In the genomic region with DNA sequence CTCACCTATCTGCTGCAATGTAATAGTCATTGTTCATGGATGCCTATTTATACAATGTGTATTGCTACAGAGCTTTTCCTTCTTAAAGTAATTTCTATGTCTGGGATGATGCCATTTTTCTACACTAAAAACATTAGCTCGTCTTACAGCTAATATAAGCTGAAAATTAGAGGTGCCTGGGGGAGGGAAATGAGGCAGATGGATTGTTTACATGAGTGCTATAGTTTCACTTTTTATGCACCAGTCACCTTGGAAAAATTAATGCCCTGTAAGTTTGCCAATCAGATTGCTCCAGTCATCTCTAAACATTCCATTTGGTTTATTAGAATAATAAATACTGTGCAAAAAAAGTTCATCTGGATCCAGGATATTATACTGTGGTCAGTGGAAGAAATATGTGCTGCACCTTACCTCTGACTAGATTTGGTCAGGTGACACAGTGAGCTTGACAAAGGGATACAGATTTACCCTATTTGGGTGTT, we compare ENCODE assay signal across 13 cellular contexts.
DNase-seq lines count a peak whose midpoint lies in the region; ATAC-seq and TF ChIP-seq lines count a peak whose summit lies in the region.
"Had no signal": no experiment of that assay in that cellular context is flagged by ENCODE, and none has a peak within 500 bp of the region (broad histone marks: within the 10 kb centered on the region; RNA-seq: fewer than 3 reads in every experiment).

No MANE protein-coding gene starts in this region.

- TF ChIP-seq CTCF in Loucy (conservative IDR thresholded peaks at IDR 0.05; ENCODE audit: low read length) (no peak), chondrocyte (IDR thresholded peaks at IDR 0.05) (no peak), nephron progenitor cell (IDR thresholded peaks at IDR 0.05) (no peak)

- no peaks in the 10 kb centered on the region for H3K36me3 ChIP-seq in BLaER1
- H3K36me3 ChIP-seq in Loucy (ENCODE audit: insufficient read depth, low read length), result no peaks in the 10 kb centered on the region

- ATAC-seq in GM21825 (IDR thresholded peaks at IDR 0.05; ENCODE audit: unreplicated experiment) (no peak), GM21381 (IDR thresholded peaks at IDR 0.05; ENCODE audit: unreplicated experiment) (no peak)

- H3K4me3 ChIP-seq in BLaER1 (no peak overlapping the region), Loucy (ENCODE audit: low read length, poor library complexity, severe bottlenecking) (no peak overlapping the region)
- H3K4me3 ChIP-seq: smooth muscle cell had no signal

- no peaks in the 10 kb centered on the region for H3F3A ChIP-seq in Loucy (ENCODE audit: low read depth)

- H3K4me3 Mint-ChIP-seq in chondrocyte (ENCODE audit: unreplicated experiment) (no peak overlapping the region), nephron progenitor cell (no peak overlapping the region)

- no peaks in the 10 kb centered on the region for H3K27me3 ChIP-seq in BLaER1
- no peaks in the 10 kb centered on the region for H3K27me3 ChIP-seq in Loucy (ENCODE audit: insufficient read depth, low read length, poor library complexity, severe bottlenecking)

- no peak overlapping the region for H2AFZ ChIP-seq in Loucy (ENCODE audit: low read length)

- H4K20me1 ChIP-seq in BLaER1 (no peaks in the 10 kb centered on the region), Loucy (ENCODE audit: insufficient read depth, low read length, poor library complexity, severe bottlenecking) (no peaks in the 10 kb centered on the region)

- no peaks in the 10 kb centered on the region for H3K79me2 ChIP-seq in Loucy (ENCODE audit: insufficient read depth, low read length)

- H3K27me3 Mint-ChIP-seq in chondrocyte (ENCODE audit: low read depth) (no peaks in the 10 kb centered on the region), nephron progenitor cell (ENCODE audit: low read depth, poor library complexity) (no peaks in the 10 kb centered on the region)

- no peaks in the 10 kb centered on the region for H3K9me2 ChIP-seq in Loucy (replicated peaks; ENCODE audit: low read depth, low read length)

- no peaks in the 10 kb centered on the region for H3K36me3 Mint-ChIP-seq in chondrocyte (ENCODE audit: low read depth)
- no peaks in the 10 kb centered on the region for H3K36me3 Mint-ChIP-seq in nephron progenitor cell (ENCODE audit: low read depth)

- H3K4me1 ChIP-seq in BLaER1 (peaks cover 71% of the 10 kb centered on the region), Loucy (ENCODE audit: insufficient read depth, low read length, poor library complexity, severe bottlenecking) (peaks cover 45% of the 10 kb centered on the region)

- DNase-seq in chondrocyte (ENCODE audit: low spot score) (no peak), nephron progenitor cell (no peak), NCI-H146 (lab: John Stamatoyannopoulos, UW) (no peak), amniotic stem cell (lab: John Stamatoyannopoulos, UW) (no peak)
- DNase-seq: activated CD4-positive, alpha-beta T cell treated with anti-CD3 and anti-CD28 coated beads for 1 hour; activated gamma-delta T cell; COR-L47; SHP77 had no signal

- H3K27ac ChIP-seq in BLaER1, result no peak overlapping the region

- H3K4me1 Mint-ChIP-seq in chondrocyte (ENCODE audit: low read depth), result peaks cover 35% of the 10 kb centered on the region
- H3K4me1 Mint-ChIP-seq in nephron progenitor cell, result peaks cover 84% of the 10 kb centered on the region

- H3K9ac ChIP-seq in BLaER1, result no peak overlapping the region
- no peak overlapping the region for H3K9ac ChIP-seq in Loucy (ENCODE audit: low read depth, low read length, poor library complexity, severe bottlenecking)

- H3K9me3 ChIP-seq in BLaER1 (no peaks in the 10 kb centered on the region), Loucy (ENCODE audit: insufficient read depth, low read depth, low read length) (no peaks in the 10 kb centered on the region)

- H3K9me3 Mint-ChIP-seq in chondrocyte (ENCODE audit: low read depth) (no peaks in the 10 kb centered on the region), nephron progenitor cell (no peaks in the 10 kb centered on the region)

- H3K4me2 ChIP-seq in BLaER1 (peak overlapping the region; percentile 30; the same call in 1 of the 2 replicates), Loucy (ENCODE audit: low read depth, low read length, poor library complexity, severe bottlenecking) (peak overlapping the region; percentile 15)

- H3K27ac Mint-ChIP-seq in chondrocyte (ENCODE audit: unreplicated experiment), result peak overlapping the region; percentile 30
- H3K27ac Mint-ChIP-seq in nephron progenitor cell, result peak overlapping the region; percentile 94
